ENCODE assay signal across 15 cellular contexts in the genomic region with DNA sequence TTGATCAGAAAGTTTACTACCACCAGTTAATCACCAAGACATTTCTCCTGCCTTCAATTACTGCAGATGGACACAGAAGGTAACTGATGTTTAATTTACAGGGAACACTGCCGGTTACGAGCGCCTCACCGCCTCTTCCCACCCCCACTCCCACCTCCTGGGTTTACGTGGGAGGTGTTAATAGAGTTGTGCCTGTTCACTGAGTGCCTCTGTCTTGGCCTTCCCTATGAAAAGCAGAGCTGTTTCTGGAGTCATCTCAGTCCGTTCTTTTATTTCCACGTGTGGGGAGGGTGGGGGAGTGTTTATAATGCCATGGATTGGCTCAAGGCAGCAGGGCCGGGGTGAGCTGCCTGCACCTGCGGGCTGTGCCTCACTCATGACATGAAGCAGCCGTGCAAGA.
A peak's percentile ranks its signal among the peaks of the same experiment; 100 is the strongest.
DNase-seq lines count a peak whose midpoint lies in the region; TF ChIP-seq lines count a peak whose summit lies in the region.
"Had no signal": no experiment of that assay in that cellular context is flagged by ENCODE, and none has a peak within 500 bp of the region (broad histone marks: within the 10 kb centered on the region; RNA-seq: fewer than 3 reads in every experiment).

No MANE protein-coding gene starts in this region.

- no peaks in the 10 kb centered on the region for H3F3A ChIP-seq in smooth muscle cell (ENCODE audit: low read depth)

- H3K4me2 ChIP-seq in neuronal stem cell (ENCODE audit: insufficient read depth, low read length, poor library complexity, severe bottlenecking): no peak overlapping the region
- no peak overlapping the region for H3K4me2 ChIP-seq in smooth muscle cell
- H3K4me2 ChIP-seq in osteoblast (ENCODE audit: insufficient read depth, low read length): no peak overlapping the region
- H3K4me2 ChIP-seq: BLaER1 had no signal

- WGBS in neuronal stem cell (ENCODE audit: extremely low coverage in 2 of 2, insufficient read length in 2 of 2, insufficient replicate concordance in 1 of 2), 2 donors: no CpG with 5 or more reads among the region's 10 CpGs
- WGBS in thyroid gland, 2 donors: 55 to 76% methylated on average over 10 of the region's 10 CpGs
- WGBS in smooth muscle cell (ENCODE audit: low lambda C conversion rate): 83% methylated on average over 10 of the region's 10 CpGs

- H3K23ac ChIP-seq in neuronal stem cell (ENCODE audit: low read depth, low read length, poor library complexity): no peak overlapping the region

- peaks cover 12 to 21% of the 10 kb centered on the region in 2 donors for H3K4me1 ChIP-seq in neuronal stem cell (ENCODE audit: control insufficient read depth in 2 of 2, insufficient read depth in 1 of 2, low read depth in 1 of 2, low read length in 2 of 2)
- H3K4me1 ChIP-seq in thyroid gland: peaks cover 50 to 60% of the 10 kb centered on the region in 2 donors
- H3K4me1 ChIP-seq in smooth muscle cell (ENCODE audit: low read depth): peaks cover 19% of the 10 kb centered on the region
- no peaks in the 10 kb centered on the region for H3K4me1 ChIP-seq in osteoblast (ENCODE audit: insufficient read depth, low read length)
- H3K4me1 ChIP-seq: Caco-2 had no signal

- TF ChIP-seq CTCF in glutamatergic neuron (IDR thresholded peaks at IDR 0.05; ENCODE audit: partially characterized antibody, unreplicated experiment) (no peak), thyroid gland (IDR thresholded peaks at IDR 0.05) (no peak), smooth muscle cell (IDR thresholded peaks at IDR 0.05; ENCODE audit: borderline replicate concordance, insufficient read depth, poor library complexity, severe bottlenecking) (no peak), osteoblast (IDR thresholded peaks at IDR 0.05; ENCODE audit: extremely low read depth, low read depth, low read length) (no peak)

- DNase-seq in G401 (ENCODE audit: low spot score) (peak; percentile 28), glutamatergic neuron (no peak), neuronal stem cell (ENCODE audit: low spot score) (no peak), thyroid gland (peak; percentile 19 to 49), smooth muscle cell (lab: John Stamatoyannopoulos, UW; ENCODE audit: unreplicated experiment) (no peak), NCI-H526 treated with DMSO at 0.1 percent for 48 hours (lab: John Stamatoyannopoulos, UW) (no peak), osteoblast (ENCODE audit: insufficient read length, low spot score, missing footprints) (no peak)
- DNase-seq: 8988T; AML-193; Caco-2; CD8-positive, alpha-beta memory T cell; DMS53 had no signal

- H3K79me2 ChIP-seq in smooth muscle cell (ENCODE audit: low read depth): no peaks in the 10 kb centered on the region
- H3K79me2 ChIP-seq in osteoblast (ENCODE audit: insufficient read depth, low read length): no peaks in the 10 kb centered on the region

- in situ Hi-C loops in G401 (cut with HindIII; ENCODE audit: low sequenced_read_pairs): no loop called here

- H3K27ac Mint-ChIP-seq in glutamatergic neuron (ENCODE audit: unreplicated experiment): peak overlapping the region; percentile 52
- H3K27ac Mint-ChIP-seq: IgD-negative memory B cell had no signal

- peak overlapping the region; percentile 49 for H3K18ac ChIP-seq in neuronal stem cell (ENCODE audit: low read length)

- no peak overlapping the region for H3K4ac ChIP-seq in neuronal stem cell (ENCODE audit: low read length)

- H2BK15ac ChIP-seq in neuronal stem cell (ENCODE audit: low read length): no peak overlapping the region

- H2BK12ac ChIP-seq in neuronal stem cell (ENCODE audit: low read length): no peak overlapping the region

- H3K27me3 Mint-ChIP-seq in glutamatergic neuron (ENCODE audit: unreplicated experiment): peaks cover 25% of the 10 kb centered on the region

- H2AFZ ChIP-seq in neuronal stem cell (ENCODE audit: low read length) (no peak overlapping the region), smooth muscle cell (ENCODE audit: low read depth) (no peak overlapping the region), osteoblast (ENCODE audit: low read length) (no peak overlapping the region)

- peaks cover 54% of the 10 kb centered on the region for H3K4me1 Mint-ChIP-seq in glutamatergic neuron (ENCODE audit: low read depth, unreplicated experiment)
- H3K4me1 Mint-ChIP-seq: CD8-positive, alpha-beta memory T cell; IgD-negative memory B cell had no signal

- no peaks in the 10 kb centered on the region for H4K20me1 ChIP-seq in smooth muscle cell (ENCODE audit: low read depth)
- no peaks in the 10 kb centered on the region for H4K20me1 ChIP-seq in osteoblast (ENCODE audit: insufficient read depth, low read length)
- H4K20me1 ChIP-seq: BLaER1 had no signal

- H4K91ac ChIP-seq in neuronal stem cell (ENCODE audit: low read depth, low read length, poor library complexity): no peak overlapping the region

- H3K4me3 ChIP-seq in neuronal stem cell (ENCODE audit: low read length in 2 of 2) (no peak overlapping the region), thyroid gland (replicated peaks in 1 of 3) (no peak overlapping the region), smooth muscle cell (no peak overlapping the region), osteoblast (ENCODE audit: insufficient read depth, low read length) (no peak overlapping the region)
- H3K4me3 ChIP-seq: BLaER1, HAP-1 had no signal

- H3K9me3 ChIP-seq in neuronal stem cell (replicated peaks in 1 of 2; ENCODE audit: control insufficient read depth in 2 of 2, insufficient read depth in 1 of 2, low read depth in 1 of 2, low read length in 2 of 2) (no peaks in the 10 kb centered on the region), thyroid gland (no peaks in the 10 kb centered on the region), smooth muscle cell (replicated peaks; ENCODE audit: low read depth) (no peaks in the 10 kb centered on the region), osteoblast (ENCODE audit: low read depth, low read length) (no peaks in the 10 kb centered on the region)
- H3K9me3 ChIP-seq: BLaER1, Caco-2, HAP-1 had no signal

- no peak overlapping the region for H3K9ac ChIP-seq in neuronal stem cell (ENCODE audit: low read depth, low read length, poor library complexity)
- no peak overlapping the region for H3K9ac ChIP-seq in smooth muscle cell (ENCODE audit: low read depth)
- H3K9ac ChIP-seq: BLaER1 had no signal

- H3K36me3 Mint-ChIP-seq in glutamatergic neuron (ENCODE audit: unreplicated experiment): peaks cover 4% of the 10 kb centered on the region
- H3K36me3 Mint-ChIP-seq: CD8-positive, alpha-beta memory T cell; IgD-negative memory B cell had no signal

- TF ChIP-seq POLR2A in thyroid gland (IDR thresholded peaks at IDR 0.05): no peak

- intact Hi-C loops in thyroid gland (cut with DNase I): no loop called here

- H3K36me3 ChIP-seq in neuronal stem cell (replicated peaks in 1 of 2; ENCODE audit: control insufficient read depth in 2 of 2, insufficient read depth in 2 of 2, low read length in 2 of 2) (no peaks in the 10 kb centered on the region), thyroid gland (no peaks in the 10 kb centered on the region), smooth muscle cell (ENCODE audit: low read depth) (no peaks in the 10 kb centered on the region), osteoblast (ENCODE audit: insufficient read depth, low read length) (no peaks in the 10 kb centered on the region)
- H3K36me3 ChIP-seq: BLaER1, HAP-1 had no signal

- H3K27ac ChIP-seq in neuronal stem cell (replicated peaks; ENCODE audit: low read length) (no peak overlapping the region), thyroid gland (peak overlapping the region; percentile 57 to 96 (median 95)), smooth muscle cell (ENCODE audit: low read depth) (no peak overlapping the region), osteoblast (ENCODE audit: low read depth, low read length) (no peak overlapping the region)
- H3K27ac ChIP-seq: BLaER1 had no signal

- peak overlapping the region; percentile 13 for H3K4me3 Mint-ChIP-seq in glutamatergic neuron (ENCODE audit: unreplicated experiment)
- H3K4me3 Mint-ChIP-seq: CD8-positive, alpha-beta memory T cell; IgD-negative memory B cell had no signal

- H3K9me3 Mint-ChIP-seq in glutamatergic neuron (ENCODE audit: unreplicated experiment): peaks cover 39% of the 10 kb centered on the region
- H3K9me3 Mint-ChIP-seq: CD8-positive, alpha-beta memory T cell; IgD-negative memory B cell had no signal

- no peaks in the 10 kb centered on the region for H3K79me1 ChIP-seq in neuronal stem cell (ENCODE audit: low read depth, low read length)

- H3K14ac ChIP-seq in neuronal stem cell (ENCODE audit: low read length): no peak overlapping the region

- H3K27me3 ChIP-seq in neuronal stem cell (ENCODE audit: control insufficient read depth in 3 of 3, insufficient read depth in 3 of 3, low read depth in 1 of 3, low read length in 3 of 3) (no peaks in the 10 kb centered on the region), thyroid gland (no peaks in the 10 kb centered on the region), smooth muscle cell (ENCODE audit: low read depth) (no peaks in the 10 kb centered on the region), osteoblast (ENCODE audit: insufficient read depth, low read length) (no peaks in the 10 kb centered on the region)
- H3K27me3 ChIP-seq: BLaER1 had no signal

- no peak overlapping the region for H2AK5ac ChIP-seq in neuronal stem cell (ENCODE audit: low read depth, low read length)

- H4K8ac ChIP-seq in neuronal stem cell (ENCODE audit: low read depth, low read length): no peak overlapping the region

- no peak overlapping the region for H2BK5ac ChIP-seq in neuronal stem cell (ENCODE audit: low read length)

- no peak overlapping the region for H2BK120ac ChIP-seq in neuronal stem cell (ENCODE audit: low read depth, low read length)

Comparison
In these comparisons a context has a peak if more than half of its experiments do, and no peak if none do; other contexts are left out.
1. DNase-seq: peak in G401 (single experiment) and thyroid gland (2 of 2); none in glutamatergic neuron (single experiment), neuronal stem cell (single experiment), smooth muscle cell (single experiment), NCI-H526 treated with DMSO at 0.1 percent for 48 hours (single experiment) and osteoblast (single experiment).
2. H3K27ac ChIP-seq: peak in thyroid gland (3 of 3); none in neuronal stem cell (single experiment), smooth muscle cell (single experiment) and osteoblast (single experiment).